Comparison of ENCODE assay signal across 8 cellular contexts in genomic region chr19:4172861-4173473, GRCh38. TPM values are rescaled to one million over a fixed set of nuclear protein-coding genes. Genes with fewer than 3 reads are reported as not detected.
DNase-seq lines count a peak whose midpoint lies in the region; ATAC-seq and TF ChIP-seq lines count a peak whose summit lies in the region.

No MANE protein-coding gene starts in this region.

- no peak overlapping the region for H3K4me2 ChIP-seq in DND-41 (ENCODE audit: insufficient read depth, low read length)

- no peak overlapping the region for H3K27ac ChIP-seq in DND-41 (ENCODE audit: low read length)

- ATAC-seq in DND-41 (ENCODE audit: insufficient read depth, low read depth) (peak; percentile 95), GM19023 (IDR thresholded peaks at IDR 0.05; ENCODE audit: unreplicated experiment) (no peak)

- H2AFZ ChIP-seq in DND-41 (ENCODE audit: low read depth, low read length) = no peak overlapping the region

- peaks cover 7% of the 10 kb centered on the region for H3K27me3 Mint-ChIP-seq in progenitor cell of endocrine pancreas

- peaks cover 8% of the 10 kb centered on the region for H3K36me3 ChIP-seq in DND-41 (ENCODE audit: insufficient read depth, low read length)

- H3K4me1 ChIP-seq in DND-41 (ENCODE audit: insufficient read depth, low read length) = no peaks in the 10 kb centered on the region

- no peaks in the 10 kb centered on the region for H3K9me3 ChIP-seq in DND-41 (ENCODE audit: insufficient read depth, low read length, severe bottlenecking)

- no peak overlapping the region for H3K9ac ChIP-seq in DND-41 (ENCODE audit: low read depth, low read length)

- H3K79me2 ChIP-seq in DND-41 (ENCODE audit: insufficient read depth, low read length) = no peaks in the 10 kb centered on the region

- TF ChIP-seq CTCF in DND-41 (IDR thresholded peaks at IDR 0.05; ENCODE audit: borderline replicate concordance, extremely low read depth, low read length, poor library complexity, severe bottlenecking) (no peak), fibroblast of the aortic adventitia (IDR thresholded peaks at IDR 0.05; ENCODE audit: insufficient read depth, low read length) (no peak), progenitor cell of endocrine pancreas (IDR thresholded peaks at IDR 0.05; ENCODE audit: unreplicated experiment) (no peak)

- no peaks in the 10 kb centered on the region for H3K27me3 ChIP-seq in DND-41 (ENCODE audit: insufficient read depth, low read length, poor library complexity)

- H3K36me3 Mint-ChIP-seq in progenitor cell of endocrine pancreas (ENCODE audit: insufficient read depth) = peaks cover 2% of the 10 kb centered on the region

- peak; percentile 76 for DNase-seq in DND-41
- DNase-seq in NCI-H2171 treated with DMSO at 0.1 percent for 48 hours (lab: John Stamatoyannopoulos, UW) = peak; percentile 65
- DNase-seq in activated CD8-positive, alpha-beta memory T cell treated with anti-CD3 and anti-CD28 coated beads, Interleukin-2, amount 50 U/mL, for 4 hours = peak; percentile 67
- peak; percentile 22 for DNase-seq in fibroblast of the aortic adventitia (ENCODE audit: low read depth)
- peak; percentile 85 for DNase-seq in progenitor cell of endocrine pancreas (ENCODE audit: low spot score, unreplicated experiment)
- no peak for DNase-seq in NCI-H2196 treated with DMSO at 0.1 percent for 48 hours (lab: John Stamatoyannopoulos, UW; ENCODE audit: unreplicated experiment)
- DNase-seq in NCI-H2029 (lab: John Stamatoyannopoulos, UW) = no peak

- H3K27ac Mint-ChIP-seq in progenitor cell of endocrine pancreas = no peak overlapping the region

- no peaks in the 10 kb centered on the region for H3K4me1 Mint-ChIP-seq in progenitor cell of endocrine pancreas (ENCODE audit: low read depth)

- H3K4me3 ChIP-seq in DND-41 (ENCODE audit: low read depth in 1 of 2, low read length in 2 of 2) (no peak overlapping the region), fibroblast of the aortic adventitia (ENCODE audit: low read depth, low read length) (no peak overlapping the region)

- H3K9me3 Mint-ChIP-seq in progenitor cell of endocrine pancreas (ENCODE audit: low read depth) = no peaks in the 10 kb centered on the region

- H3K4me3 Mint-ChIP-seq in progenitor cell of endocrine pancreas (ENCODE audit: low read depth) = no peak overlapping the region

- peaks cover 12% of the 10 kb centered on the region for H4K20me1 ChIP-seq in DND-41 (ENCODE audit: insufficient read depth, low read length)

RNA-seq across cellular contexts. Expression of gene SIRT6, which starts 9.4 kb away (rescaled TPM):
- total RNA-seq in fibroblast of the aortic adventitia (ENCODE audit: low replicate concordance) (12.6 and 14.7 TPM in 2 replicates), progenitor cell of endocrine pancreas (33.2 and 35.1 TPM in 2 replicates)

RNA-seq across cellular contexts. Expression of gene ANKRD24, which starts 9.5 kb away (rescaled TPM):
- total RNA-seq in fibroblast of the aortic adventitia (ENCODE audit: low replicate concordance) = 0.99 and 5.1 TPM in 2 replicates
- total RNA-seq in progenitor cell of endocrine pancreas = 0.89 and 1.6 TPM in 2 replicates

RNA-seq across cellular contexts. Expression of gene CREB3L3, which starts 19.5 kb away (rescaled TPM):
- total RNA-seq in fibroblast of the aortic adventitia (ENCODE audit: low replicate concordance) (not detected in 2 replicates), progenitor cell of endocrine pancreas (2.4 and 2.9 TPM in 2 replicates)

RNA-seq across cellular contexts. Expression of gene MAP2K2, which starts 49.0 kb away (rescaled TPM):
- total RNA-seq in fibroblast of the aortic adventitia (ENCODE audit: low replicate concordance) (177 and 215 TPM in 2 replicates), progenitor cell of endocrine pancreas (149 and 154 TPM in 2 replicates)

RNA-seq across cellular contexts. Expression of gene EBI3, which starts 56.4 kb away (rescaled TPM):
- total RNA-seq in fibroblast of the aortic adventitia (ENCODE audit: low replicate concordance) = 0.33 TPM in 1 of 2 replicates, not detected in the other
- not detected in 2 replicates for total RNA-seq in progenitor cell of endocrine pancreas

Comparison
In these comparisons a context has a peak if more than half of its experiments do, and no peak if none do; other contexts are left out.
1. DNase-seq: peak in DND-41 (single experiment), NCI-H2171 treated with DMSO at 0.1 percent for 48 hours (single experiment), activated CD8-positive, alpha-beta memory T cell treated with anti-CD3 and anti-CD28 coated beads, Interleukin-2, amount 50 U/mL, for 4 hours (single experiment), fibroblast of the aortic adventitia (single experiment) and progenitor cell of endocrine pancreas (single experiment); none in NCI-H2196 treated with DMSO at 0.1 percent for 48 hours (single experiment) and NCI-H2029 (single experiment).